Comparison of ENCODE assay signal across 8 cellular contexts in genomic region chr11:75241036-75241905, GRCh38. TPM values are rescaled to one million over a fixed set of nuclear protein-coding genes. Genes with fewer than 3 reads are reported as not detected.
DNase-seq lines count a peak whose midpoint lies in the region; ATAC-seq and TF ChIP-seq lines count a peak whose summit lies in the region.

No MANE protein-coding gene starts in this region.

- H3K36me3 ChIP-seq in neuron (ENCODE audit: insufficient read depth, low read length): no peaks in the 10 kb centered on the region

- peak overlapping the region; percentile 87 for H2AFZ ChIP-seq in neuron (ENCODE audit: low read depth, low read length)

- H3K27me3 Mint-ChIP-seq in stimulated activated naive CD8-positive, alpha-beta T cell treated with anti-CD3 and anti-CD28 coated beads, Interleukin-15, Interleukin-2, amounts not matched to agents 100 ng/mL and 50 ng/mL, for 24 hours: peaks cover 44% of the 10 kb centered on the region

- no peak overlapping the region for H3K27ac Mint-ChIP-seq in stimulated activated naive CD8-positive, alpha-beta T cell treated with anti-CD3 and anti-CD28 coated beads, Interleukin-15, Interleukin-2, amounts not matched to agents 100 ng/mL and 50 ng/mL, for 24 hours

- peaks cover 3% of the 10 kb centered on the region for H3K4me1 ChIP-seq in neuron (ENCODE audit: insufficient read depth, low read length)

- H3K4me3 ChIP-seq in fibroblast of villous mesenchyme (ENCODE audit: low read depth, low read length) (peak overlapping the region; percentile 57), neuron (ENCODE audit: low read length) (peak overlapping the region; percentile 65)

- no peaks in the 10 kb centered on the region for H3K9me3 ChIP-seq in neuron (ENCODE audit: low read length)

- peak; percentile 55 for TF ChIP-seq CTCF in fibroblast of villous mesenchyme (IDR thresholded peaks at IDR 0.05; ENCODE audit: insufficient read depth, low read depth, low read length)

- peak; percentile 81 for DNase-seq in COLO668 (lab: John Stamatoyannopoulos, UW; ENCODE audit: unreplicated experiment)
- peak in 72 of 76 experiments; percentile 13 to 100 (median 74) for DNase-seq in HUDEP-2 (lab: John Stamatoyannopoulos, UW; ENCODE audit: unreplicated experiment in 76 of 76)
- peak; percentile 81 for DNase-seq in activated T-helper 9 cell treated with anti-CD3 and anti-CD28 coated beads, Interleukin-2, amount 50 U/mL, for 16 hours (ENCODE audit: low read depth)
- DNase-seq in fibroblast of villous mesenchyme (ENCODE audit: low read depth): peak; percentile 81

- H3K4me1 Mint-ChIP-seq in stimulated activated naive CD8-positive, alpha-beta T cell treated with anti-CD3 and anti-CD28 coated beads, Interleukin-15, Interleukin-2, amounts not matched to agents 100 ng/mL and 50 ng/mL, for 24 hours (ENCODE audit: low read depth): peaks cover 13% of the 10 kb centered on the region

- no peaks in the 10 kb centered on the region for H3K9me3 Mint-ChIP-seq in stimulated activated naive CD8-positive, alpha-beta T cell treated with anti-CD3 and anti-CD28 coated beads, Interleukin-15, Interleukin-2, amounts not matched to agents 100 ng/mL and 50 ng/mL, for 24 hours

- H3K36me3 Mint-ChIP-seq in stimulated activated naive CD8-positive, alpha-beta T cell treated with anti-CD3 and anti-CD28 coated beads, Interleukin-15, Interleukin-2, amounts not matched to agents 100 ng/mL and 50 ng/mL, for 24 hours (ENCODE audit: low read depth): no peaks in the 10 kb centered on the region

- H3K4me3 Mint-ChIP-seq in stimulated activated naive CD8-positive, alpha-beta T cell treated with anti-CD3 and anti-CD28 coated beads, Interleukin-15, Interleukin-2, amounts not matched to agents 100 ng/mL and 50 ng/mL, for 24 hours: peak overlapping the region; percentile 60

- ATAC-seq in GM21367 (IDR thresholded peaks at IDR 0.05; ENCODE audit: unreplicated experiment): peak; percentile 77

- H3K27me3 ChIP-seq in neuron (ENCODE audit: insufficient read depth, low read length): peaks cover 27% of the 10 kb centered on the region

TF ChIP-seq in PFSK-1, 5 proteins besides CTCF, POLR2A, EP300 and RAD21:
- TF ChIP-seq POLR2AphosphoS5 (IDR thresholded peaks at IDR 0.05; ENCODE audit: low read depth, low read length) (no peak), TAF1 (IDR thresholded peaks at IDR 0.05; ENCODE audit: borderline replicate concordance, insufficient read depth, low read length) (no peak), FOXP2 (optimal IDR thresholded peaks at IDR 0.05; ENCODE audit: borderline replicate concordance, extremely low read depth, extremely low read length, insufficient read depth) (peak; percentile 78), REST (IDR thresholded peaks at IDR 0.05; ENCODE audit: insufficient read depth in 1 of 2, low read depth in 2 of 2, low read length in 2 of 2) (peak in 1 of 2 experiments; percentile 86; a peak in 3 of 4 replicates), SIN3A (IDR thresholded peaks at IDR 0.05; ENCODE audit: borderline replicate concordance, insufficient read depth, low read length) (no peak)

RNA-seq across cellular contexts. Expression of gene TPBGL, which starts 0.7 kb away (rescaled TPM):
- 0.29 TPM for polyA plus RNA-seq in PFSK-1 (2012; ENCODE audit: insufficient read length, low read depth)
- total RNA-seq in fibroblast of villous mesenchyme: not detected in 2 replicates

Comparison
In these comparisons a context has a peak if more than half of its experiments do, and no peak if none do; other contexts are left out.
1. Peak in every context shown above with its lines: DNase-seq, ATAC-seq and H3K4me3 ChIP-seq.